In genomic region chrX:130418740-130419139, GRCh38 we compare ENCODE assay signal across 1 cellular context.
TF ChIP-seq lines count a peak whose summit lies in the region.

No MANE protein-coding gene starts in this region.

TF ChIP-seq in GM12878, 131 proteins besides CTCF, POLR2A, EP300 and RAD21 (continued from another document):
- TF ChIP-seq ZNF592 (IDR thresholded peaks at IDR 0.05) (no peak), SMAD5 (IDR thresholded peaks at IDR 0.05; ENCODE audit: low read depth) (no peak), SREBF2 (IDR thresholded peaks at IDR 0.05; ENCODE audit: low read length) (no peak), POLR2AphosphoS5 (IDR thresholded peaks at IDR 0.05; ENCODE audit: low read length) (no peak), IRF4 (IDR thresholded peaks at IDR 0.05; ENCODE audit: low read depth, low read length) (no peak), PAX8 (IDR thresholded peaks at IDR 0.05) (no peak), HDAC6 (IDR thresholded peaks at IDR 0.05; ENCODE audit: unreplicated experiment) (no peak), IKZF2 (IDR thresholded peaks at IDR 0.05) (no peak), PBX3 (IDR thresholded peaks at IDR 0.05; ENCODE audit: insufficient replicate concordance, low read depth, low read length) (no peak), MTA3 (IDR thresholded peaks at IDR 0.05; ENCODE audit: borderline replicate concordance, low read length) (no peak)
